ENCODE assay signal across 22 cellular contexts in genomic region chr3:52440249-52440551, GRCh38. TPM values are rescaled to one million over a fixed set of nuclear protein-coding genes. Genes with fewer than 3 reads are reported as not detected.
DNase-seq lines count a peak whose midpoint lies in the region; ATAC-seq and TF ChIP-seq lines count a peak whose summit lies in the region.
"Had no signal": no experiment of that assay in that cellular context is flagged by ENCODE, and none has a peak within 500 bp of the region (broad histone marks: within the 10 kb centered on the region; RNA-seq: fewer than 3 reads in every experiment).

No MANE protein-coding gene starts in this region.

- no peaks in the 10 kb centered on the region for H3K9me3 Mint-ChIP-seq in nephron progenitor cell
- H3K9me3 Mint-ChIP-seq: CD8-positive, alpha-beta memory T cell; IgD-negative memory B cell had no signal

- H3K27me3 Mint-ChIP-seq in nephron progenitor cell (ENCODE audit: low read depth, poor library complexity): no peaks in the 10 kb centered on the region
- H3K27me3 Mint-ChIP-seq: IgD-negative memory B cell had no signal

- H3K27me3 ChIP-seq in left ventricle myocardium inferior (ENCODE audit: low read depth): no peaks in the 10 kb centered on the region
- no peaks in the 10 kb centered on the region for H3K27me3 ChIP-seq in spleen (replicated peaks in 1 of 7)

- no peak for TF ChIP-seq POLR2A in spleen (IDR thresholded peaks at IDR 0.05)

- H3K27ac ChIP-seq in left ventricle myocardium inferior (replicated peaks): no peak overlapping the region
- H3K27ac ChIP-seq in spleen: no peak overlapping the region
- H3K27ac ChIP-seq: C4-2B had no signal

- ATAC-seq in Right ventricle myocardium superior (ENCODE audit: poor library complexity) (no peak), GM18858 (IDR thresholded peaks at IDR 0.05; ENCODE audit: unreplicated experiment) (no peak)
- ATAC-seq: HCT116, Right ventricle myocardium inferior had no signal

- DNase-seq in left ventricle myocardium inferior (no peak), Right ventricle myocardium superior (no peak), nephron progenitor cell (no peak), spleen (peak; percentile 66), NCI-H128 (lab: John Stamatoyannopoulos, UW; ENCODE audit: unreplicated experiment) (no peak)
- no peak for DNase-seq in activated CD8-positive, alpha-beta memory T cell treated with anti-CD3 and anti-CD28 coated beads, Interleukin-2, amount 50 U/mL, for 4 hours
- DNase-seq: CD8-positive, alpha-beta memory T cell; GOT3; NCI-H1105 treated with DMSO at 0.1 percent for 48 hours; NCI-H1694; NCI-H2081; NCI-H2171; NCI-H345; NCI-H524; NCI-H82; OCI-M1 had no signal

- no peak overlapping the region for H3K4me3 Mint-ChIP-seq in nephron progenitor cell
- H3K4me3 Mint-ChIP-seq: CD8-positive, alpha-beta memory T cell; IgD-negative memory B cell had no signal

- intact Hi-C loops in left ventricle myocardium inferior (cut with micrococcal nuclease): no loop called here
- intact Hi-C loops in Right ventricle myocardium superior (cut with DNase I): no loop called here
- intact Hi-C loops in spleen (cut with DNase I; ENCODE audit: low total_unique reads): no loop called here

- H3K4me1 ChIP-seq in left ventricle myocardium inferior: peaks cover 43% of the 10 kb centered on the region
- H3K4me1 ChIP-seq in spleen: peaks cover 0 to 39% (median 17%) of the 10 kb centered on the region in 6 donors

- H3K27ac Mint-ChIP-seq in nephron progenitor cell: peak overlapping the region; percentile 68
- H3K27ac Mint-ChIP-seq: CD8-positive, alpha-beta memory T cell; IgD-negative memory B cell had no signal

- H3K36me3 Mint-ChIP-seq in nephron progenitor cell (ENCODE audit: low read depth): no peaks in the 10 kb centered on the region
- H3K36me3 Mint-ChIP-seq: CD8-positive, alpha-beta memory T cell; IgD-negative memory B cell had no signal

- WGBS in spleen, 5 donors: 87 to 96% (median 92%) methylated on average over 4 to 12 of the region's 12 CpGs

- TF ChIP-seq CTCF in left ventricle myocardium inferior (IDR thresholded peaks at IDR 0.05; ENCODE audit: borderline replicate concordance) (no peak), nephron progenitor cell (IDR thresholded peaks at IDR 0.05) (no peak), spleen (IDR thresholded peaks at IDR 0.05 in 8 of 11, conservative IDR thresholded peaks at IDR 0.05 in 3 of 11) (no peak)

- H3K4me1 Mint-ChIP-seq in nephron progenitor cell: peaks cover 54% of the 10 kb centered on the region

- peaks cover 5% of the 10 kb centered on the region for H3K36me3 ChIP-seq in left ventricle myocardium inferior
- H3K36me3 ChIP-seq in spleen: no peaks in the 10 kb centered on the region

- no peaks in the 10 kb centered on the region for H3K9me3 ChIP-seq in left ventricle myocardium inferior (replicated peaks)
- no peaks in the 10 kb centered on the region for H3K9me3 ChIP-seq in spleen

- H3K4me3 ChIP-seq in left ventricle myocardium inferior: peak overlapping the region; percentile 53
- H3K4me3 ChIP-seq in spleen: no peak overlapping the region

RNA-seq across cellular contexts. Expression of gene SEMA3G, which starts 4.7 kb away (rescaled TPM):
- total RNA-seq in left ventricle myocardium inferior (9.2 TPM), Right ventricle myocardium superior (10.4 TPM), spleen (10 to 100 TPM in 5 of 7 donors, 1 to 10 TPM in 2; 7.9 to 20.2 (median 10.8) TPM)
- polyA plus RNA-seq in spleen: 1 to 10 TPM; 1.0 to 7.8 (median 3.5) TPM
- polyA plus RNA-seq: CD8-positive, alpha-beta memory T cell had no signal

RNA-seq across cellular contexts. Expression of gene TNNC1, which starts 13.6 kb away (rescaled TPM):
- total RNA-seq in left ventricle myocardium inferior (8,962 TPM), Right ventricle myocardium superior (7,948 TPM), spleen (1 to 10 TPM in 6 of 7 donors, under 1 TPM in 1; 0.74 to 2.2 (median 1.6) TPM)
- polyA plus RNA-seq in spleen: 1 to 10 TPM; 2.2 to 5.8 (median 4.4) TPM
- total RNA-seq: Daoy had no signal
- polyA plus RNA-seq: CD8-positive, alpha-beta memory T cell; IgD-negative memory B cell had no signal

RNA-seq across cellular contexts. Expression of gene NISCH, which starts 15.2 kb away (rescaled TPM):
- total RNA-seq in left ventricle myocardium inferior (44.3 TPM), Right ventricle myocardium superior (46.0 TPM), spleen (10 to 100 TPM; 72.5 to 92.7 (median 86.2) TPM)
- polyA plus RNA-seq in spleen: 10 to 100 TPM; 18.9 to 45.1 (median 41.7) TPM

RNA-seq across cellular contexts. Expression of gene PHF7, which starts 29.7 kb away (rescaled TPM):
- total RNA-seq in left ventricle myocardium inferior: 16.8 TPM
- total RNA-seq in Right ventricle myocardium superior: 16.8 TPM
- 10 to 100 TPM in 1 of 7 donors, 1 to 10 TPM in 6; 4.4 to 14.2 (median 8.6) TPM for total RNA-seq in spleen
- polyA plus RNA-seq in spleen: 1 to 10 TPM; 4.6 to 7.3 (median 4.8) TPM

RNA-seq across cellular contexts. Expression of gene BAP1, which starts 30.4 kb away (rescaled TPM):
- total RNA-seq in left ventricle myocardium inferior (54.2 TPM), Right ventricle myocardium superior (46.2 TPM), spleen (10 to 100 TPM; 68.1 to 82.8 (median 72.8) TPM)
- 10 to 100 TPM; 44.4 to 73.7 (median 72.8) TPM for polyA plus RNA-seq in spleen

Comparison
In these comparisons a context has a peak if more than half of its experiments do, and no peak if none do; other contexts are left out.
1. RNA of gene TNNC1, which starts 13.6 kb away (total RNA-seq): 8,962 TPM in left ventricle myocardium inferior (single experiment) and 7,948 TPM in Right ventricle myocardium superior (single experiment); 0.74 to 2.2 TPM in spleen; every median in the first group is over 1,000 times any median in the second.